In genomic region chr18:58862404-58862803, GRCh38 we compare ENCODE assay signal across 8 cellular contexts. TPM values are rescaled to one million over a fixed set of nuclear protein-coding genes. Genes with fewer than 3 reads are reported as not detected.
A peak's percentile ranks its signal among the peaks of the same experiment; 100 is the strongest.
DNase-seq lines count a peak whose midpoint lies in the region; ATAC-seq and TF ChIP-seq lines count a peak whose summit lies in the region.

No MANE protein-coding gene starts in this region.

- H3K9me3 ChIP-seq in CD4-positive, alpha-beta memory T cell (ENCODE audit: control insufficient read depth in 1 of 2, low read length in 2 of 2), result no peaks in the 10 kb centered on the region
- H3K9me3 ChIP-seq in colonic mucosa (no peaks in the 10 kb centered on the region), neural cell (ENCODE audit: low read length) (no peaks in the 10 kb centered on the region)

- peak overlapping the region; percentile 60 to 93 (median 77) for H3K4me3 Mint-ChIP-seq in CD4-positive, alpha-beta memory T cell

- peaks cover 30 to 39% of the 10 kb centered on the region in 2 donors for H3K27me3 Mint-ChIP-seq in CD4-positive, alpha-beta memory T cell

- intact Hi-C loops in CD4-positive, alpha-beta memory T cell (cut with micrococcal nuclease), result no loop called here
- intact Hi-C loops in colonic mucosa (cut with DNase I), result no loop called here

- H3K9ac ChIP-seq in colonic mucosa (ENCODE audit: low read depth in 2 of 2, low read length in 2 of 2) (no peak overlapping the region), neural cell (ENCODE audit: low read length) (peak overlapping the region; percentile 91)

- no peak for TF ChIP-seq RAD21 in neural cell (conservative IDR thresholded peaks at IDR 0.05)

- no peaks in the 10 kb centered on the region for H4K20me1 ChIP-seq in neural cell (ENCODE audit: insufficient read depth)

- TF ChIP-seq EP300 in neural cell (conservative IDR thresholded peaks at IDR 0.05; ENCODE audit: poor library complexity, severe bottlenecking), result no peak

- peaks cover 8% of the 10 kb centered on the region for H3K4me1 ChIP-seq in CD4-positive, alpha-beta memory T cell (ENCODE audit: insufficient read depth, low read length)
- no peaks in the 10 kb centered on the region for H3K4me1 ChIP-seq in colonic mucosa

- peaks cover 9% of the 10 kb centered on the region for H3K27me3 ChIP-seq in CD4-positive, alpha-beta memory T cell (ENCODE audit: insufficient read depth, low read length)
- H3K27me3 ChIP-seq in colonic mucosa (no peaks in the 10 kb centered on the region), neural cell (ENCODE audit: insufficient read depth, low read depth, low read length) (no peaks in the 10 kb centered on the region)

- CTCF ChIA-PET in CD4-positive, alpha-beta memory T cell (lab: Charles Lee; ENCODE audit: partially characterized antibody), result no interaction called here

- peak overlapping the region; percentile 81 for H3K4me2 ChIP-seq in neural cell (ENCODE audit: low read length)

- no peaks in the 10 kb centered on the region for H3K9me3 Mint-ChIP-seq in CD4-positive, alpha-beta memory T cell

- no peaks in the 10 kb centered on the region for H3K36me3 ChIP-seq in CD4-positive, alpha-beta memory T cell (ENCODE audit: insufficient read depth, low read length)
- H3K36me3 ChIP-seq in colonic mucosa (no peaks in the 10 kb centered on the region), neural cell (ENCODE audit: insufficient read depth, low read length) (no peaks in the 10 kb centered on the region)

- H3F3A ChIP-seq in neural cell (ENCODE audit: insufficient read depth, low read length, poor library complexity, severe bottlenecking), result peaks cover 11% of the 10 kb centered on the region

- peak overlapping the region in 6 of 7 donors; percentile 58 to 90 (median 78) for H3K27ac Mint-ChIP-seq in CD4-positive, alpha-beta memory T cell

- H3K4me1 Mint-ChIP-seq in CD4-positive, alpha-beta memory T cell, result peaks cover 9 to 34% (median 17%) of the 10 kb centered on the region in 4 donors

- H3K4me3 ChIP-seq in CD4-positive, alpha-beta memory T cell (ENCODE audit: low read length in 2 of 2), result no peak overlapping the region
- no peak overlapping the region for H3K4me3 ChIP-seq in colonic mucosa
- peak overlapping the region; percentile 64 for H3K4me3 ChIP-seq in neural cell (ENCODE audit: low read length)

- H2AFZ ChIP-seq in neural cell (ENCODE audit: low read depth, low read length), result peak overlapping the region; percentile 59

- no peaks in the 10 kb centered on the region for H3K9me2 ChIP-seq in neural cell (ENCODE audit: insufficient read depth, low read length)

- peak overlapping the region; percentile 6 for H3K27ac ChIP-seq in CD4-positive, alpha-beta memory T cell (ENCODE audit: low read depth, low read length)
- peak overlapping the region; percentile 70 for H3K27ac ChIP-seq in colonic mucosa
- H3K27ac ChIP-seq in neural cell (ENCODE audit: low read length), result peak overlapping the region; percentile 98

- ATAC-seq in omental fat pad (ENCODE audit: low FRiP score), result no peak
- ATAC-seq in HG03196 (IDR thresholded peaks at IDR 0.05; ENCODE audit: unreplicated experiment), result no peak

- no peak for DNase-seq in CD4-positive, alpha-beta memory T cell
- peak; percentile 82 for DNase-seq in NCI-H128 (lab: John Stamatoyannopoulos, UW; ENCODE audit: unreplicated experiment)
- DNase-seq in colonic mucosa, result no peak
- no peak for DNase-seq in omental fat pad (ENCODE audit: low spot score)
- no peak for DNase-seq in stimulated activated naive CD4-positive, alpha-beta T cell (lab: John Stamatoyannopoulos, UW)
- no peak for DNase-seq in NCI-H526 treated with DMSO at 0.1 percent for 48 hours (lab: John Stamatoyannopoulos, UW)

- POLR2A ChIA-PET in CD4-positive, alpha-beta memory T cell (lab: Charles Lee; ENCODE audit: partially characterized antibody), result no interaction called here

- TF ChIP-seq CTCF in colonic mucosa (IDR thresholded peaks at IDR 0.05) (no peak), neural cell (IDR thresholded peaks at IDR 0.05; ENCODE audit: poor library complexity, severe bottlenecking) (no peak), omental fat pad (IDR thresholded peaks at IDR 0.05) (no peak)

- peaks cover 0 to 6% of the 10 kb centered on the region in 2 donors for H3K36me3 Mint-ChIP-seq in CD4-positive, alpha-beta memory T cell

- peaks cover 62% of the 10 kb centered on the region for H3K79me2 ChIP-seq in neural cell (replicated peaks; ENCODE audit: insufficient read depth, low read length)

TF ChIP-seq in neural cell, 6 proteins besides CTCF, POLR2A, EP300 and RAD21:
- TF ChIP-seq, protein P1, sequence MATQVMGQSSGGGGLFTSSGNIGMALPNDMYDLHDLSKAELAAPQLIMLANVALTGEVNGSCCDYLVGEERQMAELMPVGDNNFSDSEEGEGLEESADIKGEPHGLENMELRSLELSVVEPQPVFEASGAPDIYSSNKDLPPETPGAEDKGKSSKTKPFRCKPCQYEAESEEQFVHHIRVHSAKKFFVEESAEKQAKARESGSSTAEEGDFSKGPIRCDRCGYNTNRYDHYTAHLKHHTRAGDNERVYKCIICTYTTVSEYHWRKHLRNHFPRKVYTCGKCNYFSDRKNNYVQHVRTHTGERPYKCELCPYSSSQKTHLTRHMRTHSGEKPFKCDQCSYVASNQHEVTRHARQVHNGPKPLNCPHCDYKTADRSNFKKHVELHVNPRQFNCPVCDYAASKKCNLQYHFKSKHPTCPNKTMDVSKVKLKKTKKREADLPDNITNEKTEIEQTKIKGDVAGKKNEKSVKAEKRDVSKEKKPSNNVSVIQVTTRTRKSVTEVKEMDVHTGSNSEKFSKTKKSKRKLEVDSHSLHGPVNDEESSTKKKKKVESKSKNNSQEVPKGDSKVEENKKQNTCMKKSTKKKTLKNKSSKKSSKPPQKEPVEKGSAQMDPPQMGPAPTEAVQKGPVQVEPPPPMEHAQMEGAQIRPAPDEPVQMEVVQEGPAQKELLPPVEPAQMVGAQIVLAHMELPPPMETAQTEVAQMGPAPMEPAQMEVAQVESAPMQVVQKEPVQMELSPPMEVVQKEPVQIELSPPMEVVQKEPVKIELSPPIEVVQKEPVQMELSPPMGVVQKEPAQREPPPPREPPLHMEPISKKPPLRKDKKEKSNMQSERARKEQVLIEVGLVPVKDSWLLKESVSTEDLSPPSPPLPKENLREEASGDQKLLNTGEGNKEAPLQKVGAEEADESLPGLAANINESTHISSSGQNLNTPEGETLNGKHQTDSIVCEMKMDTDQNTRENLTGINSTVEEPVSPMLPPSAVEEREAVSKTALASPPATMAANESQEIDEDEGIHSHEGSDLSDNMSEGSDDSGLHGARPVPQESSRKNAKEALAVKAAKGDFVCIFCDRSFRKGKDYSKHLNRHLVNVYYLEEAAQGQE (IDR thresholded peaks at IDR 0.05; ENCODE audit: borderline replicate concordance), result no peak
- TF ChIP-seq SMC3 (conservative IDR thresholded peaks at IDR 0.05; ENCODE audit: poor library complexity) (no peak), MXI1 (conservative IDR thresholded peaks at IDR 0.05; ENCODE audit: poor library complexity, severe bottlenecking) (no peak), POLR2AphosphoS5 (IDR thresholded peaks at IDR 0.05) (no peak), TAF1 (IDR thresholded peaks at IDR 0.05; ENCODE audit: low read depth) (no peak), EZH2 (IDR thresholded peaks at IDR 0.05; ENCODE audit: borderline replicate concordance, insufficient read depth, low read length, poor library complexity, severe bottlenecking) (no peak)

RNA-seq across cellular contexts. Expression of gene ZNF532, which starts 2.3 kb away (rescaled TPM):
- total RNA-seq in CD4-positive, alpha-beta memory T cell, result 1 to 10 TPM; 7.8 to 9.2 TPM
- polyA plus RNA-seq in CD4-positive, alpha-beta memory T cell, result 1 to 10 TPM in 1 of 2 donors, not detected in 1; 1.1 TPM
- total RNA-seq in colonic mucosa, result 10 to 100 TPM in 1 of 2 donors, 1 to 10 TPM in 1; 5.6 to 14.8 TPM
- polyA plus RNA-seq in neural cell, result 119 and 132 TPM in 2 replicates
- polyA minus RNA-seq in neural cell, result 405 and 429 TPM in 2 replicates
- 10 to 100 TPM; 41.7 to 73.6 (median 53.3) TPM for total RNA-seq in omental fat pad

Comparison
In these comparisons a context has a peak if more than half of its experiments do, and no peak if none do; other contexts are left out.
1. H3K27ac ChIP-seq: peak in every context shown above with its lines; median percentile 98 in neural cell; 70 in colonic mucosa; 6 in CD4-positive, alpha-beta memory T cell.